Comparison of ENCODE assay signal across 1 cellular context in genomic region chr16:88763502-88764053, GRCh38.
A peak's percentile ranks its signal among the peaks of the same experiment; 100 is the strongest.
TF ChIP-seq lines count a peak whose summit lies in the region.

No MANE protein-coding gene starts in this region.

TF ChIP-seq in HepG2, 621 proteins besides CTCF, POLR2A, EP300 and RAD21 (continued from another document and continues in another):
- TF ChIP-seq ZBED4 (CRISPR knock-in tag; IDR thresholded peaks at IDR 0.05; ENCODE audit: borderline replicate concordance), result peak; percentile 97
- TF ChIP-seq ZNF235 (CRISPR knock-in tag; IDR thresholded peaks at IDR 0.05; ENCODE audit: borderline replicate concordance), result no peak
- no peak for TF ChIP-seq POLR2AphosphoS5 (IDR thresholded peaks at IDR 0.05; ENCODE audit: low read depth, low read length)
- TF ChIP-seq ZIK1 (CRISPR knock-in tag; IDR thresholded peaks at IDR 0.05; ENCODE audit: borderline replicate concordance, low read depth), result peak; percentile 91
- peak; percentile 58; the same call in 1 of the 2 replicates for TF ChIP-seq RBAK (CRISPR knock-in tag; IDR thresholded peaks at IDR 0.05)
- peak; percentile 94 for TF ChIP-seq TGIF2 (CRISPR knock-in tag; IDR thresholded peaks at IDR 0.05)
- 0 out of 2 replicates have a peak, but pooled peaks have one; percentile 32 for TF ChIP-seq GPN1 (CRISPR knock-in tag; IDR thresholded peaks at IDR 0.05; ENCODE audit: borderline replicate concordance)
- no peak for TF ChIP-seq SCMH1 (CRISPR knock-in tag; IDR thresholded peaks at IDR 0.05; ENCODE audit: borderline replicate concordance)
- peak; percentile 69 for TF ChIP-seq FOSL2 (CRISPR knock-in tag; IDR thresholded peaks at IDR 0.05)
- TF ChIP-seq POLR2G (IDR thresholded peaks at IDR 0.05; ENCODE audit: low read depth, low read length), result no peak
- no peak for TF ChIP-seq PAF1 (CRISPR knock-in tag; IDR thresholded peaks at IDR 0.05)
- no peak for TF ChIP-seq FOXM1 (CRISPR knock-in tag; IDR thresholded peaks at IDR 0.05)
- no peak for TF ChIP-seq FUBP1 (CRISPR knock-in tag; IDR thresholded peaks at IDR 0.05; ENCODE audit: borderline replicate concordance)
- no peak; the same call in 1 of the 2 replicates for TF ChIP-seq SMAD1 (CRISPR knock-in tag; IDR thresholded peaks at IDR 0.05; ENCODE audit: borderline replicate concordance, low read depth)
- TF ChIP-seq ZMAT3 (CRISPR knock-in tag; conservative IDR thresholded peaks at IDR 0.05), result peak; percentile 61; the same call in 1 of the 2 replicates
- TF ChIP-seq ZNF770 (CRISPR knock-in tag; IDR thresholded peaks at IDR 0.05), result peak; percentile 66; the same call in 1 of the 2 replicates
- no peak for TF ChIP-seq ZNF33A (CRISPR knock-in tag; IDR thresholded peaks at IDR 0.05; ENCODE audit: borderline replicate concordance)
- peak; percentile 94 for TF ChIP-seq ZNF331 (CRISPR knock-in tag; IDR thresholded peaks at IDR 0.05)
- peak; percentile 75 for TF ChIP-seq ZMYM3 (CRISPR knock-in tag; IDR thresholded peaks at IDR 0.05)
- 0 out of 2 replicates have a peak, but pooled peaks have one; percentile 3 for TF ChIP-seq BHLHE40 (IDR thresholded peaks at IDR 0.05; ENCODE audit: low read length)
- TF ChIP-seq ZNF160 (CRISPR knock-in tag; IDR thresholded peaks at IDR 0.05), result no peak
- TF ChIP-seq SMAD3 (CRISPR knock-in tag; IDR thresholded peaks at IDR 0.05), result peak; percentile 61; the same call in 1 of the 2 replicates
- TF ChIP-seq RFX5 (IDR thresholded peaks at IDR 0.05; ENCODE audit: low read depth, low read length), result no peak
- 0 out of 2 replicates have a peak, but pooled peaks have one; percentile 64 for TF ChIP-seq SIX4 (CRISPR knock-in tag; IDR thresholded peaks at IDR 0.05)
- TF ChIP-seq MAF1 (CRISPR knock-in tag; IDR thresholded peaks at IDR 0.05; ENCODE audit: borderline replicate concordance), result 0 out of 2 replicates have a peak, but pooled peaks have one; percentile 24
- TF ChIP-seq CSRNP2 (CRISPR knock-in tag; conservative IDR thresholded peaks at IDR 0.05; ENCODE audit: low read depth), result no peak
- peak; percentile 53; the same call in 1 of the 2 replicates for TF ChIP-seq CREB1 (IDR thresholded peaks at IDR 0.05)
- no peak for TF ChIP-seq CREB1 (CRISPR knock-in tag; IDR thresholded peaks at IDR 0.05)
- TF ChIP-seq SATB2 (CRISPR knock-in tag; IDR thresholded peaks at IDR 0.05), result no peak
- TF ChIP-seq ZBTB33 (CRISPR knock-in tag; IDR thresholded peaks at IDR 0.05), result peak; percentile 71; the same call in 1 of the 2 replicates
- TF ChIP-seq ZNF12 (CRISPR knock-in tag; IDR thresholded peaks at IDR 0.05), result no peak
- TF ChIP-seq ZNF747 (CRISPR knock-in tag; IDR thresholded peaks at IDR 0.05; ENCODE audit: borderline replicate concordance), result peak; percentile 41; the same call in 1 of the 2 replicates
- TF ChIP-seq MXD3 (CRISPR knock-in tag; IDR thresholded peaks at IDR 0.05), result peak; percentile 74
- no peak for TF ChIP-seq ZBTB44 (CRISPR knock-in tag; IDR thresholded peaks at IDR 0.05)
- TF ChIP-seq NR0B2 (CRISPR knock-in tag; IDR thresholded peaks at IDR 0.05), result no peak
- TF ChIP-seq HNRNPK (IDR thresholded peaks at IDR 0.05; ENCODE audit: low read depth, low read length, poor library complexity, severe bottlenecking), result no peak
- no peak for TF ChIP-seq RARG (CRISPR knock-in tag; IDR thresholded peaks at IDR 0.05; ENCODE audit: low read depth)
- TF ChIP-seq ZNF576 (CRISPR knock-in tag; IDR thresholded peaks at IDR 0.05), result no peak
- peak; percentile 81 for TF ChIP-seq KMT2B (CRISPR knock-in tag; IDR thresholded peaks at IDR 0.05)
- peak; percentile 96 for TF ChIP-seq FOXJ3 (CRISPR knock-in tag; IDR thresholded peaks at IDR 0.05; ENCODE audit: borderline replicate concordance)
- TF ChIP-seq FOXC1 (CRISPR knock-in tag; IDR thresholded peaks at IDR 0.05; ENCODE audit: borderline replicate concordance), result no peak; the same call in 1 of the 2 replicates
- TF ChIP-seq HIC2 (CRISPR knock-in tag; IDR thresholded peaks at IDR 0.05; ENCODE audit: low read depth), result peak; percentile 86; the same call in 1 of the 2 replicates
- TF ChIP-seq RBFOX2 (IDR thresholded peaks at IDR 0.05; ENCODE audit: low read depth, low read length), result no peak
- peak; percentile 79; the same call in 1 of the 2 replicates for TF ChIP-seq MTA1 (CRISPR knock-in tag; IDR thresholded peaks at IDR 0.05; ENCODE audit: borderline replicate concordance)
